In the genomic region with DNA sequence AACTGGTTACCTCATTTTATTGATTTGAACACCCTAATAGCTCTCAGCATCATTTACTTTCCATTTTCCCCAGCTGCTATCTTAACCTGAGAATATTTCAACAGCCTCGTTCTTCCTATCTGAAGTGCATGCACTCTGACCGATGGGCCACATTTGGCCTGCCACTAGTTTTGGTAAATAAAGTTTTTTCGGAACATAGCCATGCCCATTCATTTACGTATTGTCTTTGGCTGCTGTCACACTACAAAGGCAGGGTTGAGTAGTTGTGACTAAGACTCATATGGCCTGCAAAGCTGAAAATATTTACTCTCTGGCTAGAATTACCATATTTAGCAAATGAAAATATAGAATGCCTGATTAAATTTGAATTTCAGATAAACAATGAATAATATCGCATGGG, we compare ENCODE assay signal across 21 cellular contexts. TPM values are rescaled to one million over a fixed set of nuclear protein-coding genes. Genes with fewer than 3 reads are reported as not detected.
DNase-seq lines count a peak whose midpoint lies in the region; ATAC-seq and TF ChIP-seq lines count a peak whose summit lies in the region.
"Had no signal": no experiment of that assay in that cellular context is flagged by ENCODE, and none has a peak within 500 bp of the region (broad histone marks: within the 10 kb centered on the region; RNA-seq: fewer than 3 reads in every experiment).

No MANE protein-coding gene starts in this region.

- no peak for TF ChIP-seq POLR2A in esophagus muscularis mucosa (IDR thresholded peaks at IDR 0.05; ENCODE audit: low read depth)

- TF ChIP-seq CTCF in esophagus muscularis mucosa (IDR thresholded peaks at IDR 0.05), result no peak

- 84% methylated on average over 5 of the region's 5 CpGs for WGBS in esophagus muscularis mucosa

- DNase-seq in COLO668 (lab: John Stamatoyannopoulos, UW; ENCODE audit: unreplicated experiment) (peak; percentile 16), MG63 (peak; percentile 34), NCI-H748 (lab: John Stamatoyannopoulos, UW; ENCODE audit: unreplicated experiment) (peak; percentile 41), esophagus muscularis mucosa (ENCODE audit: extremely low spot score) (peak; percentile 24), GM19238 (ENCODE audit: insufficient read length, low spot score) (no peak), ecto neural progenitor cell (ENCODE audit: low spot score) (no peak)
- DNase-seq: Caco-2; CD4-positive, alpha-beta T cell; GDM1; Karpas-422; NCI-H1436; NCI-H187 treated with DMSO at 0.1 percent for 48 hours; NCI-H2171; NCI-H69; T-helper 9 cell had no signal

- intact Hi-C loops in esophagus muscularis mucosa (cut with DNase I), result no loop called here

- H3K9me3 ChIP-seq in MG63 (no peaks in the 10 kb centered on the region), esophagus muscularis mucosa (no peaks in the 10 kb centered on the region)
- H3K9me3 ChIP-seq: Caco-2 had no signal

- H3K36me3 ChIP-seq in MG63 (no peaks in the 10 kb centered on the region), esophagus muscularis mucosa (no peaks in the 10 kb centered on the region)

- no peak for TF ChIP-seq EP300 in esophagus muscularis mucosa (IDR thresholded peaks at IDR 0.05)

- no peak overlapping the region for H3K4me3 ChIP-seq in MG63
- no peak overlapping the region for H3K4me3 ChIP-seq in esophagus muscularis mucosa

- no peak for ATAC-seq in HG02870 (IDR thresholded peaks at IDR 0.05; ENCODE audit: unreplicated experiment)
- ATAC-seq: HCT116 had no signal

- H3K27me3 ChIP-seq in MG63 (no peaks in the 10 kb centered on the region), esophagus muscularis mucosa (no peaks in the 10 kb centered on the region)

- no peak overlapping the region for H3K27ac ChIP-seq in esophagus muscularis mucosa (replicated peaks in 1 of 4)

- no peaks in the 10 kb centered on the region for H3K4me1 ChIP-seq in esophagus muscularis mucosa
- H3K4me1 ChIP-seq: Caco-2 had no signal

RNA-seq across cellular contexts. Expression of a gene that starts 10.8 kb away (rescaled TPM):
- 0.79 and 2.2 TPM in 2 replicates for total RNA-seq in MG63 (2014; rRNA removed; shearing (Covaris generic); ENCODE audit: low replicate concordance)
- under 1 TPM; 0.17 to 0.52 (median 0.37) TPM for total RNA-seq in esophagus muscularis mucosa
- total RNA-seq: A673; CD4-positive, alpha-beta T cell; H1; OCI-LY7; T-helper 1 cell treated with Interleukin-12 subunit alpha and Interleukin-12 subunit beta and Interleukin-4 antibody, amounts not matched to agents 30 ng/mL and 1 ng/mL, for 36 hours had no signal

Comparison
In these comparisons a context has a peak if more than half of its experiments do, and no peak if none do; other contexts are left out.
1. DNase-seq: peak in COLO668 (single experiment), MG63 (single experiment), NCI-H748 (single experiment) and esophagus muscularis mucosa (single experiment); none in GM19238 (single experiment) and ecto neural progenitor cell (single experiment).